1 cellular context compared by ENCODE assay signal in genomic region chr11:733072-733471, GRCh38.
TF ChIP-seq lines count a peak whose summit lies in the region.

No MANE protein-coding gene starts in this region.

TF ChIP-seq in HepG2, 621 proteins besides CTCF, POLR2A, EP300 and RAD21:
- no peak for TF ChIP-seq KDM3A (CRISPR knock-in tag; IDR thresholded peaks at IDR 0.05; ENCODE audit: low read depth)
- TF ChIP-seq MEF2D (CRISPR knock-in tag; IDR thresholded peaks at IDR 0.05), result no peak
- TF ChIP-seq EZH2 (conservative IDR thresholded peaks at IDR 0.05; ENCODE audit: low read depth, low read length), result no peak
- TF ChIP-seq CBX5 (CRISPR knock-in tag; IDR thresholded peaks at IDR 0.05; ENCODE audit: borderline replicate concordance), result no peak
- no peak for TF ChIP-seq KLF6 (CRISPR knock-in tag; IDR thresholded peaks at IDR 0.05)
- no peak for TF ChIP-seq ZNF501 (CRISPR knock-in tag; IDR thresholded peaks at IDR 0.05)
- no peak for TF ChIP-seq FOXO1 (CRISPR knock-in tag; IDR thresholded peaks at IDR 0.05)
- TF ChIP-seq KLF12 (CRISPR knock-in tag; IDR thresholded peaks at IDR 0.05; ENCODE audit: borderline replicate concordance), result no peak
- TF ChIP-seq KDM6A (CRISPR knock-in tag; IDR thresholded peaks at IDR 0.05; ENCODE audit: low read depth), result no peak
- TF ChIP-seq, protein P1, sequence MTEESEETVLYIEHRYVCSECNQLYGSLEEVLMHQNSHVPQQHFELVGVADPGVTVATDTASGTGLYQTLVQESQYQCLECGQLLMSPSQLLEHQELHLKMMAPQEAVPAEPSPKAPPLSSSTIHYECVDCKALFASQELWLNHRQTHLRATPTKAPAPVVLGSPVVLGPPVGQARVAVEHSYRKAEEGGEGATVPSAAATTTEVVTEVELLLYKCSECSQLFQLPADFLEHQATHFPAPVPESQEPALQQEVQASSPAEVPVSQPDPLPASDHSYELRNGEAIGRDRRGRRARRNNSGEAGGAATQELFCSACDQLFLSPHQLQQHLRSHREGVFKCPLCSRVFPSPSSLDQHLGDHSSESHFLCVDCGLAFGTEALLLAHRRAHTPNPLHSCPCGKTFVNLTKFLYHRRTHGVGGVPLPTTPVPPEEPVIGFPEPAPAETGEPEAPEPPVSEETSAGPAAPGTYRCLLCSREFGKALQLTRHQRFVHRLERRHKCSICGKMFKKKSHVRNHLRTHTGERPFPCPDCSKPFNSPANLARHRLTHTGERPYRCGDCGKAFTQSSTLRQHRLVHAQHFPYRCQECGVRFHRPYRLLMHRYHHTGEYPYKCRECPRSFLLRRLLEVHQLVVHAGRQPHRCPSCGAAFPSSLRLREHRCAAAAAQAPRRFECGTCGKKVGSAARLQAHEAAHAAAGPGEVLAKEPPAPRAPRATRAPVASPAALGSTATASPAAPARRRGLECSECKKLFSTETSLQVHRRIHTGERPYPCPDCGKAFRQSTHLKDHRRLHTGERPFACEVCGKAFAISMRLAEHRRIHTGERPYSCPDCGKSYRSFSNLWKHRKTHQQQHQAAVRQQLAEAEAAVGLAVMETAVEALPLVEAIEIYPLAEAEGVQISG (CRISPR knock-in tag; IDR thresholded peaks at IDR 0.05), result no peak
- TF ChIP-seq ZFP91 (CRISPR knock-in tag; IDR thresholded peaks at IDR 0.05; ENCODE audit: borderline replicate concordance), result no peak
- no peak for TF ChIP-seq ZNF253 (CRISPR knock-in tag; IDR thresholded peaks at IDR 0.05; ENCODE audit: borderline replicate concordance)
- no peak for TF ChIP-seq ZNF354B (CRISPR knock-in tag; IDR thresholded peaks at IDR 0.05)
- no peak for TF ChIP-seq ZFP41 (CRISPR knock-in tag; IDR thresholded peaks at IDR 0.05; ENCODE audit: borderline replicate concordance)
- TF ChIP-seq ZUFSP (CRISPR knock-in tag; IDR thresholded peaks at IDR 0.05; ENCODE audit: borderline replicate concordance), result no peak
- TF ChIP-seq ISX (CRISPR knock-in tag; conservative IDR thresholded peaks at IDR 0.05), result no peak
- TF ChIP-seq ZNF343 (CRISPR knock-in tag; IDR thresholded peaks at IDR 0.05), result no peak
- TF ChIP-seq ZNF496 (CRISPR knock-in tag; IDR thresholded peaks at IDR 0.05; ENCODE audit: insufficient replicate concordance), result no peak
